Comparison of ENCODE assay signal across 8 cellular contexts in the genomic region with DNA sequence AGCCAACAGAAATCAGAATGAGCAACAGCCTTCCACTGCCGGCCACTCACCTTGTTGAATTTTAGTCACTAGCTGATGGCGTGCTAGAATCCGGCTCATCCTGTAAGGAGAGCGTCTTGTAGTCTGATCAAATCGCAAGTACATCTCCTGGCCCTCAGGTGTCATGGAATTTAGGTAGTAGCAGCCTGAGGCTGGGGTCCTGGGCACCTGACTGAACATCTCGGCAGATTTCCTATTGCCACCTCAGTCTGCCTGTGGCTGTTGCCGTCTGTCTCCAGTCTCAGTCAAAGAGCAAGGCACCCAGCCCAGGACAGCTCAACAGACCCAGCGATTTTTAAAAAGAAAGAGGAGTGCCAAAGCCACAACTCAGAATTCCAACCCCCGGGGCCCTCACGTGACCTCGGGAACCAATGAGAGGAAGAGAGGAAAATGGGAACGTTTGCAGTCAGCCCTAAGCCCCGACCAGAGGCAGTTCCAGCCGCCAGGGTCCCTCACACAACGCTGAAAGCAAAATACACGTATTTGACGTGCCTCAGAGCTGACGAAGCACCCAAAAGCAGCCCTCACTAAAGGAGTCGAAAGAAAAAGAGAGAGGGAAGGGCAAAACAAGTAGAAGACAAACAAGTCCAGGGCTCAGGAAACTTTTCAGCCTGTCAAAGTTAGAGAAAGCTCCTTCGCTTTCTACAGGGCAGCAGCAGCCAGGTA. TPM values are rescaled to one million over a fixed set of nuclear protein-coding genes. Genes with fewer than 3 reads are reported as not detected.
DNase-seq lines count a peak whose midpoint lies in the region; ATAC-seq and TF ChIP-seq lines count a peak whose summit lies in the region.

A gene with protein sequence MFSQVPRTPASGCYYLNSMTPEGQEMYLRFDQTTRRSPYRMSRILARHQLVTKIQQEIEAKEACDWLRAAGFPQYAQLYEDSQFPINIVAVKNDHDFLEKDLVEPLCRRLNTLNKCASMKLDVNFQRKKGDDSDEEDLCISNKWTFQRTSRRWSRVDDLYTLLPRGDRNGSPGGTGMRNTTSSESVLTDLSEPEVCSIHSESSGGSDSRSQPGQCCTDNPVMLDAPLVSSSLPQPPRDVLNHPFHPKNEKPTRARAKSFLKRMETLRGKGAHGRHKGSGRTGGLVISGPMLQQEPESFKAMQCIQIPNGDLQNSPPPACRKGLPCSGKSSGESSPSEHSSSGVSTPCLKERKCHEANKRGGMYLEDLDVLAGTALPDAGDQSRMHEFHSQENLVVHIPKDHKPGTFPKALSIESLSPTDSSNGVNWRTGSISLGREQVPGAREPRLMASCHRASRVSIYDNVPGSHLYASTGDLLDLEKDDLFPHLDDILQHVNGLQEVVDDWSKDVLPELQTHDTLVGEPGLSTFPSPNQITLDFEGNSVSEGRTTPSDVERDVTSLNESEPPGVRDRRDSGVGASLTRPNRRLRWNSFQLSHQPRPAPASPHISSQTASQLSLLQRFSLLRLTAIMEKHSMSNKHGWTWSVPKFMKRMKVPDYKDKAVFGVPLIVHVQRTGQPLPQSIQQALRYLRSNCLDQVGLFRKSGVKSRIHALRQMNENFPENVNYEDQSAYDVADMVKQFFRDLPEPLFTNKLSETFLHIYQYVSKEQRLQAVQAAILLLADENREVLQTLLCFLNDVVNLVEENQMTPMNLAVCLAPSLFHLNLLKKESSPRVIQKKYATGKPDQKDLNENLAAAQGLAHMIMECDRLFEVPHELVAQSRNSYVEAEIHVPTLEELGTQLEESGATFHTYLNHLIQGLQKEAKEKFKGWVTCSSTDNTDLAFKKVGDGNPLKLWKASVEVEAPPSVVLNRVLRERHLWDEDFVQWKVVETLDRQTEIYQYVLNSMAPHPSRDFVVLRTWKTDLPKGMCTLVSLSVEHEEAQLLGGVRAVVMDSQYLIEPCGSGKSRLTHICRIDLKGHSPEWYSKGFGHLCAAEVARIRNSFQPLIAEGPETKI (minus strand): TSS at position 336 of the 705 bp plus-strand sequence. CDS start 117 bp downstream, at position 219.

- no peak within 1 kb of the TSS for H3K27ac Mint-ChIP-seq in activated CD4-positive, alpha-beta memory T cell treated with anti-CD3 and anti-CD28 coated beads for 36 hours

- H3K27me3 Mint-ChIP-seq in activated CD4-positive, alpha-beta memory T cell treated with anti-CD3 and anti-CD28 coated beads for 36 hours, result peaks cover 41% of the 10 kb centered on the region

- peaks cover 0 to 54% (median 18%) of the 10 kb centered on the region in 4 donors for H3K4me1 ChIP-seq in tibial artery

- no peaks in the 10 kb centered on the region for H3K9me3 ChIP-seq in tibial artery

- H3K4me3 ChIP-seq in LNCaP clone FGC (ENCODE audit: low read depth, low read length), result peak within 1 kb of the TSS; percentile 70
- peak within 1 kb of the TSS; percentile 92 for H3K4me3 ChIP-seq in fibroblast of mammary gland (ENCODE audit: control insufficient read depth, low read depth, low read length)
- peak within 1 kb of the TSS; percentile 68 to 78 for H3K4me3 ChIP-seq in tibial artery

- H3K4me3 Mint-ChIP-seq in activated CD4-positive, alpha-beta memory T cell treated with anti-CD3 and anti-CD28 coated beads for 36 hours, result peak within 1 kb of the TSS; percentile 68

- ATAC-seq in GM21786 (IDR thresholded peaks at IDR 0.05; ENCODE audit: unreplicated experiment), result peak; percentile 78

- no peaks in the 10 kb centered on the region for H3K27me3 ChIP-seq in tibial artery

- H3K4me1 Mint-ChIP-seq in activated CD4-positive, alpha-beta memory T cell treated with anti-CD3 and anti-CD28 coated beads for 36 hours (ENCODE audit: low read depth), result peaks cover 18% of the 10 kb centered on the region

- no peaks in the 10 kb centered on the region for H3K36me3 ChIP-seq in tibial artery

- H3K27ac ChIP-seq in tibial artery, result peak within 1 kb of the TSS; percentile 93 to 96

- POLR2A ChIA-PET in activated CD4-positive, alpha-beta memory T cell treated with anti-CD3 and anti-CD28 coated beads for 36 hours (lab: Charles Lee), result no interaction called here

- intact Hi-C loops in activated CD4-positive, alpha-beta memory T cell treated with anti-CD3 and anti-CD28 coated beads for 36 hours (cut with micrococcal nuclease), result no loop called here
- intact Hi-C loops in tibial artery (cut with DNase I; ENCODE audit: low total_unique reads), result no loop called here

- DNase-seq in NOMO-1 (lab: John Stamatoyannopoulos, UW; ENCODE audit: unreplicated experiment in 2 of 2), result peak; percentile 21 to 33
- no peak for DNase-seq in NOMO-1 treated with dmso at 0.1 percent for 144 hours (lab: John Stamatoyannopoulos, UW; ENCODE audit: unreplicated experiment)
- peak; percentile 74 for DNase-seq in LNCaP clone FGC (ENCODE audit: low read depth)
- peak; percentile 21 for DNase-seq in activated CD4-positive, alpha-beta memory T cell treated with anti-CD3 and anti-CD28 coated beads for 36 hours
- peak; percentile 97 for DNase-seq in fibroblast of mammary gland (ENCODE audit: low read depth)
- peak; percentile 95 for DNase-seq in mucosa of gallbladder (ENCODE audit: low spot score)
- peak; percentile 97 to 98 for DNase-seq in tibial artery

- H3K36me3 Mint-ChIP-seq in activated CD4-positive, alpha-beta memory T cell treated with anti-CD3 and anti-CD28 coated beads for 36 hours, result no peaks in the 10 kb centered on the region

- no peaks in the 10 kb centered on the region for H3K9me3 Mint-ChIP-seq in activated CD4-positive, alpha-beta memory T cell treated with anti-CD3 and anti-CD28 coated beads for 36 hours

- TF ChIP-seq CTCF in LNCaP clone FGC (IDR thresholded peaks at IDR 0.05; ENCODE audit: control insufficient read depth, extremely low read depth, insufficient read depth), result no peak
- TF ChIP-seq CTCF in fibroblast of mammary gland (conservative IDR thresholded peaks at IDR 0.05; ENCODE audit: control insufficient read depth, insufficient read depth, low read depth, low read length), result peak; percentile 47
- peak; percentile 45 to 56 for TF ChIP-seq CTCF in tibial artery (IDR thresholded peaks at IDR 0.05)

- CTCF ChIA-PET in activated CD4-positive, alpha-beta memory T cell treated with anti-CD3 and anti-CD28 coated beads for 36 hours (lab: Charles Lee), result no interaction called here

RNA-seq across cellular contexts. Expression of the gene that starts here (rescaled TPM):
- under 1 TPM; 0.48 to 0.99 TPM for total RNA-seq in activated CD4-positive, alpha-beta memory T cell treated with anti-CD3 and anti-CD28 coated beads for 36 hours
- 36.1 TPM for total RNA-seq in mucosa of gallbladder

Comparison
In these comparisons a context has a peak if more than half of its experiments do, and no peak if none do; other contexts are left out.
1. RNA of the gene that starts here (total RNA-seq): 36.1 TPM in mucosa of gallbladder (single experiment); 0.48 to 0.99 TPM in activated CD4-positive, alpha-beta memory T cell treated with anti-CD3 and anti-CD28 coated beads for 36 hours; every median in the first group is over 10 times any median in the second.
2. Peak in DNase-seq in activated CD4-positive, alpha-beta memory T cell treated with anti-CD3 and anti-CD28 coated beads for 36 hours; RNA of the gene not detected or under 1 TPM.
3. Peak in every context shown above with its lines, with median percentiles within 50 percentile points of each other: H3K4me3 ChIP-seq.